Comparison of ENCODE assay signal across 2 cellular contexts in genomic region chr1:39996396-39997004, GRCh38.
TF ChIP-seq lines count a peak whose summit lies in the region.

No MANE protein-coding gene starts in this region.

TF ChIP-seq in GM12878, 131 proteins besides CTCF, POLR2A, EP300 and RAD21:
- TF ChIP-seq CHD1 (IDR thresholded peaks at IDR 0.05; ENCODE audit: low read depth, low read length): no peak
- TF ChIP-seq NR2C1 (IDR thresholded peaks at IDR 0.05): no peak
- TF ChIP-seq SMARCA5 (IDR thresholded peaks at IDR 0.05): no peak
- peak; percentile 11; the same call in 1 of the 2 replicates for TF ChIP-seq DPF2 (IDR thresholded peaks at IDR 0.05)
- TF ChIP-seq SREBF2 (IDR thresholded peaks at IDR 0.05; ENCODE audit: low read length): 0 out of 2 replicates have a peak, but pooled peaks have one; percentile 11
- no peak for TF ChIP-seq KLF5 (IDR thresholded peaks at IDR 0.05; ENCODE audit: partially characterized antibody)
- TF ChIP-seq IKZF2 (IDR thresholded peaks at IDR 0.05): no peak
- TF ChIP-seq LARP7 (IDR thresholded peaks at IDR 0.05): 0 out of 2 replicates have a peak, but pooled peaks have one; percentile 3

TF ChIP-seq in SK-N-SH treated with all-trans-retinoic acid at 6 μM for 48 hours, 23 proteins besides CTCF, POLR2A, EP300 and RAD21:
- no peak for TF ChIP-seq GLIS3 (CRISPR knock-in tag; IDR thresholded peaks at IDR 0.05)
- TF ChIP-seq, protein P1, sequence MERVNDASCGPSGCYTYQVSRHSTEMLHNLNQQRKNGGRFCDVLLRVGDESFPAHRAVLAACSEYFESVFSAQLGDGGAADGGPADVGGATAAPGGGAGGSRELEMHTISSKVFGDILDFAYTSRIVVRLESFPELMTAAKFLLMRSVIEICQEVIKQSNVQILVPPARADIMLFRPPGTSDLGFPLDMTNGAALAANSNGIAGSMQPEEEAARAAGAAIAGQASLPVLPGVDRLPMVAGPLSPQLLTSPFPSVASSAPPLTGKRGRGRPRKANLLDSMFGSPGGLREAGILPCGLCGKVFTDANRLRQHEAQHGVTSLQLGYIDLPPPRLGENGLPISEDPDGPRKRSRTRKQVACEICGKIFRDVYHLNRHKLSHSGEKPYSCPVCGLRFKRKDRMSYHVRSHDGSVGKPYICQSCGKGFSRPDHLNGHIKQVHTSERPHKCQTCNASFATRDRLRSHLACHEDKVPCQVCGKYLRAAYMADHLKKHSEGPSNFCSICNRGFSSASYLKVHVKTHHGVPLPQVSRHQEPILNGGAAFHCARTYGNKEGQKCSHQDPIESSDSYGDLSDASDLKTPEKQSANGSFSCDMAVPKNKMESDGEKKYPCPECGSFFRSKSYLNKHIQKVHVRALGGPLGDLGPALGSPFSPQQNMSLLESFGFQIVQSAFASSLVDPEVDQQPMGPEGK (CRISPR knock-in tag; IDR thresholded peaks at IDR 0.05; ENCODE audit: borderline replicate concordance): no peak
